In the genomic region with DNA sequence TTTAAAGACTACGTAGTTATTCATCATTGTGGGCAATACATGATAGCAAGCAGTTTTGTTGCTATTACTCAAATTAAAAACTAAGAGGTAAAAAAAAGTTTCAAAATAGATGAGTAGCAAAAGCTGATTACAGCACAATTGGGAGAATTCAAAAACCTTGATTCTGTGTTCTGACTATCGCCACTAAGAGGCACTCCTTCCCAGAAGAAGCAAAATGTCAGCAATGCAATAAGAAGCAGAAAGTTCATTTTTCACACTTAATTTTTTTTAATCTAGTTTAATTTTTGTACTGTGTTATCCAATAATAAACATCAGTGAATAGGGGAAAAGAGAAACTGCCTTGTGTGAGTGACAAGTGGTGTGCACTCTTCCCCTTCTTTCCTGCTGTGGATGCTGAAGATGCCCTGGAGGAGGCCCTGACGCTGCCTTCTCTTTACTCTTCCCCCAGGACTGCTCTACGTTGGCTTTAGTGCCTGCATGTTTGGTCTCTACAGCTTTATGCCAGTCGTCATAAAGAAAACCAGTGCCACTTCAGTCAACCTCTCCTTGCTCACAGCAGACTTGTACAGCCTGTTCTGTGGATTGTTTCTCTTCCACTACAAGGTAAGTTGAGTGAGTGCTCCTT, we compare ENCODE assay signal across 2 cellular contexts.
TF ChIP-seq lines count a peak whose summit lies in the region.

No MANE protein-coding gene starts in this region.

TF ChIP-seq in K562, 482 proteins besides CTCF, POLR2A, EP300 and RAD21 (continued from another document):
- TF ChIP-seq, protein P1, sequence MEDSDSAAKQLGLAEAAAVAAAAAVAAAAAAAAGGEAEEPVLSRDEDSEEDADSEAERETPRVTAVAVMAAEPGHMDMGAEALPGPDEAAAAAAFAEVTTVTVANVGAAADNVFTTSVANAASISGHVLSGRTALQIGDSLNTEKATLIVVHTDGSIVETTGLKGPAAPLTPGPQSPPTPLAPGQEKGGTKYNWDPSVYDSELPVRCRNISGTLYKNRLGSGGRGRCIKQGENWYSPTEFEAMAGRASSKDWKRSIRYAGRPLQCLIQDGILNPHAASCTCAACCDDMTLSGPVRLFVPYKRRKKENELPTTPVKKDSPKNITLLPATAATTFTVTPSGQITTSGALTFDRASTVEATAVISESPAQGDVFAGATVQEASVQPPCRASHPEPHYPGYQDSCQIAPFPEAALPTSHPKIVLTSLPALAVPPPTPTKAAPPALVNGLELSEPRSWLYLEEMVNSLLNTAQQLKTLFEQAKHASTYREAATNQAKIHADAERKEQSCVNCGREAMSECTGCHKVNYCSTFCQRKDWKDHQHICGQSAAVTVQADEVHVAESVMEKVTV (CRISPR knock-in tag; IDR thresholded peaks at IDR 0.05): peak; percentile 60
TF ChIP-seq in K562: peak in this region for 2.

TF ChIP-seq in liver, 16 proteins besides CTCF, POLR2A, EP300 and RAD21 (continued from another document):
- TF ChIP-seq RXRA (IDR thresholded peaks at IDR 0.05) (no peak), EGR1 (IDR thresholded peaks at IDR 0.05; ENCODE audit: low read depth in 2 of 2) (no peak), ZBTB33 (IDR thresholded peaks at IDR 0.05) (no peak)
- TF ChIP-seq, protein P2, sequence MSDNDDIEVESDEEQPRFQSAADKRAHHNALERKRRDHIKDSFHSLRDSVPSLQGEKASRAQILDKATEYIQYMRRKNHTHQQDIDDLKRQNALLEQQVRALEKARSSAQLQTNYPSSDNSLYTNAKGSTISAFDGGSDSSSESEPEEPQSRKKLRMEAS (IDR thresholded peaks at IDR 0.05): no peak
